In genomic region chr11:76735841-76736240, GRCh38 we compare ENCODE assay signal across 2 cellular contexts.
TF ChIP-seq lines count a peak whose summit lies in the region.

No MANE protein-coding gene starts in this region.

TF ChIP-seq in A549, 52 proteins besides CTCF, POLR2A, EP300 and RAD21:
- TF ChIP-seq EHF (CRISPR knock-in tag; IDR thresholded peaks at IDR 0.05) (no peak), HDAC2 (IDR thresholded peaks at IDR 0.05) (no peak), ESRRA (IDR thresholded peaks at IDR 0.05; ENCODE audit: borderline replicate concordance, low read length) (no peak), HOXB13 (CRISPR knock-in tag; IDR thresholded peaks at IDR 0.05; ENCODE audit: low read depth) (no peak), RFX5 (IDR thresholded peaks at IDR 0.05) (no peak), NPAS2 (CRISPR knock-in tag; IDR thresholded peaks at IDR 0.05; ENCODE audit: borderline replicate concordance) (no peak), RNF2 (IDR thresholded peaks at IDR 0.05; ENCODE audit: borderline replicate concordance, low read depth) (no peak), RCOR1 (IDR thresholded peaks at IDR 0.05; ENCODE audit: low read depth, low read length) (no peak), HES2 (IDR thresholded peaks at IDR 0.05) (no peak), FOSL2 (IDR thresholded peaks at IDR 0.05) (no peak), FOSL2 (CRISPR knock-in tag; IDR thresholded peaks at IDR 0.05) (no peak), BHLHE40 (IDR thresholded peaks at IDR 0.05; ENCODE audit: low read depth, low read length) (no peak), CHD4 (IDR thresholded peaks at IDR 0.05; ENCODE audit: borderline replicate concordance) (no peak), TFCP2L1 (CRISPR knock-in tag; IDR thresholded peaks at IDR 0.05) (no peak)

TF ChIP-seq in K562, 482 proteins besides CTCF, POLR2A, EP300 and RAD21 (continues in another document):
- TF ChIP-seq ARID1B (IDR thresholded peaks at IDR 0.05) (peak; percentile 83), CTBP1 (IDR thresholded peaks at IDR 0.05; ENCODE audit: borderline replicate concordance) (peak; percentile 77; the same call in 1 of the 2 replicates), FOXK2 (conservative IDR thresholded peaks at IDR 0.05 in 1 of 2, IDR thresholded peaks at IDR 0.05 in 1 of 2; ENCODE audit: low read depth in 2 of 2) (peak in 1 of 2 experiments; percentile 36; a peak in 2 of 4 replicates), MYBL2 (IDR thresholded peaks at IDR 0.05; ENCODE audit: low read depth) (no peak), MYBL2 (CRISPR knock-in tag; IDR thresholded peaks at IDR 0.05; ENCODE audit: borderline replicate concordance) (no peak), HOXB6 (CRISPR knock-in tag; IDR thresholded peaks at IDR 0.05; ENCODE audit: borderline replicate concordance) (no peak), PRMT5 (CRISPR knock-in tag; IDR thresholded peaks at IDR 0.05) (no peak), TFAP4 (CRISPR knock-in tag; IDR thresholded peaks at IDR 0.05; ENCODE audit: borderline replicate concordance) (peak; percentile 41; the same call in 1 of the 2 replicates), CBFA2T2 (conservative IDR thresholded peaks at IDR 0.05) (peak; percentile 80), KAT2B (IDR thresholded peaks at IDR 0.05; ENCODE audit: low read depth, low read length) (no peak), CREB5 (CRISPR knock-in tag; IDR thresholded peaks at IDR 0.05) (no peak), MTA2 (IDR thresholded peaks at IDR 0.05; ENCODE audit: low read depth) (peak; percentile 48; the same call in 1 of the 2 replicates), DACH1 (IDR thresholded peaks at IDR 0.05; ENCODE audit: partially characterized antibody) (no peak), PPARD (CRISPR knock-in tag; IDR thresholded peaks at IDR 0.05) (no peak), E2F5 (CRISPR knock-in tag; IDR thresholded peaks at IDR 0.05) (no peak), ESRRA (IDR thresholded peaks at IDR 0.05; ENCODE audit: borderline replicate concordance, low read depth) (peak; percentile 41; the same call in 1 of the 2 replicates), PHF20 (IDR thresholded peaks at IDR 0.05; ENCODE audit: partially characterized antibody) (peak; percentile 18), E2F6 (IDR thresholded peaks at IDR 0.05; ENCODE audit: borderline replicate concordance in 1 of 2, extremely low read depth in 1 of 2, insufficient read depth in 1 of 2, insufficient read length in 1 of 2, low read depth in 1 of 2, low read length in 1 of 2, poor library complexity in 1 of 2, severe bottlenecking in 1 of 2) (peak; percentile 70 to 74), NFIC (IDR thresholded peaks at IDR 0.05) (peak; percentile 62), TBP (optimal IDR thresholded peaks at IDR 0.05; ENCODE audit: low read depth, low read length) (peak; percentile 35), L3MBTL2 (IDR thresholded peaks at IDR 0.05) (peak; percentile 94), CXXC5 (CRISPR knock-in tag; IDR thresholded peaks at IDR 0.05) (peak; percentile 83), YY1 (IDR thresholded peaks at IDR 0.05; ENCODE audit: borderline replicate concordance in 1 of 3, control insufficient read depth in 1 of 3, extremely low read depth in 1 of 3, insufficient read depth in 3 of 3, insufficient read length in 1 of 3, insufficient replicate concordance in 2 of 3, low read depth in 1 of 3, low read length in 2 of 3) (no peak), KAT7 (CRISPR knock-in tag; IDR thresholded peaks at IDR 0.05; ENCODE audit: borderline replicate concordance) (0 out of 2 replicates have a peak, but pooled peaks have one; percentile 30), ZKSCAN1 (IDR thresholded peaks at IDR 0.05; ENCODE audit: low read depth, low read length) (no peak), BCOR (IDR thresholded peaks at IDR 0.05) (0 out of 2 replicates have a peak, but pooled peaks have one; percentile 10), TAL1 (IDR thresholded peaks at IDR 0.05) (peak; percentile 73), MTA1 (IDR thresholded peaks at IDR 0.05; ENCODE audit: borderline replicate concordance) (peak; percentile 89), PRDM10 (IDR thresholded peaks at IDR 0.05; ENCODE audit: partially characterized antibody) (peak; percentile 65), DPF2 (IDR thresholded peaks at IDR 0.05) (peak; percentile 43; the same call in 1 of the 2 replicates), NCOR1 (IDR thresholded peaks at IDR 0.05) (peak; percentile 77), JUND (IDR thresholded peaks at IDR 0.05; ENCODE audit: borderline replicate concordance, low read depth, low read length) (peak; percentile 56; the same call in 1 of the 2 replicates), JUND (tag; IDR thresholded peaks at IDR 0.05; ENCODE audit: borderline replicate concordance, low read depth, low read length) (peak; percentile 69; the same call in 2 of the 3 replicates), UBTF (IDR thresholded peaks at IDR 0.05; ENCODE audit: borderline replicate concordance in 1 of 2, low read depth in 2 of 2, low read length in 2 of 2) (0 out of 4 replicates have a peak, but pooled peaks of 1 of the 2 experiments have one; percentile 60), BCL6 (CRISPR knock-in tag; IDR thresholded peaks at IDR 0.05) (no peak), SMAD4 (CRISPR knock-in tag; conservative IDR thresholded peaks at IDR 0.05) (0 out of 2 replicates have a peak, but pooled peaks have one; percentile 50), ZNF592 (IDR thresholded peaks at IDR 0.05) (peak; percentile 85), MEF2D (tag; conservative IDR thresholded peaks at IDR 0.05; ENCODE audit: low read depth) (0 out of 2 replicates have a peak, but pooled peaks have one; percentile 15), TSC22D4 (tag; IDR thresholded peaks at IDR 0.05) (no peak), CREM (IDR thresholded peaks at IDR 0.05; ENCODE audit: low read depth) (peak; percentile 93), HDAC1 (IDR thresholded peaks at IDR 0.05) (peak in 1 of 2 experiments; percentile 47; a peak in 2 of 4 replicates)
